Comparison of ENCODE assay signal across 10 cellular contexts in genomic region chr1:74811421-74812179, GRCh38.
DNase-seq lines count a peak whose midpoint lies in the region; ATAC-seq and TF ChIP-seq lines count a peak whose summit lies in the region.
"Had no signal": no experiment of that assay in that cellular context is flagged by ENCODE, and none has a peak within 500 bp of the region (broad histone marks: within the 10 kb centered on the region; RNA-seq: fewer than 3 reads in every experiment).

No MANE protein-coding gene starts in this region.

- TF ChIP-seq CTCF in PC-9 (conservative IDR thresholded peaks at IDR 0.05) (no peak), Caco-2 (IDR thresholded peaks at IDR 0.05; ENCODE audit: insufficient read depth in 1 of 2, low read depth in 1 of 2, low read length in 1 of 2, severe bottlenecking in 1 of 2, unreplicated experiment in 1 of 2) (no peak)

- H3K36me3 ChIP-seq in PC-9 (ENCODE audit: low read depth) (no peaks in the 10 kb centered on the region), Caco-2 (ENCODE audit: control insufficient read depth, insufficient read depth, low read length) (no peaks in the 10 kb centered on the region)

- no peak overlapping the region for H3K4me3 ChIP-seq in PC-9
- no peak overlapping the region for H3K4me3 ChIP-seq in Caco-2 (ENCODE audit: low read depth, low read length)

- H3K4me1 ChIP-seq in PC-9 (replicated peaks; ENCODE audit: insufficient read depth) (no peaks in the 10 kb centered on the region), Caco-2 (no peaks in the 10 kb centered on the region)

- H3K4me3 Mint-ChIP-seq in Caco-2 (ENCODE audit: unreplicated experiment) = no peak overlapping the region

- peak overlapping the region; percentile 12 for H2AFZ ChIP-seq in PC-9

- H3K4me1 Mint-ChIP-seq in Caco-2 (ENCODE audit: low read depth, unreplicated experiment) = no peaks in the 10 kb centered on the region

- no peaks in the 10 kb centered on the region for H3K9me2 ChIP-seq in PC-9 (ENCODE audit: insufficient read depth)

- peak; percentile 79 for ATAC-seq in GM18502 (IDR thresholded peaks at IDR 0.05; ENCODE audit: poor library complexity, unreplicated experiment)
- peak; percentile 40 for ATAC-seq in GM21423 (IDR thresholded peaks at IDR 0.05; ENCODE audit: unreplicated experiment)
- peak; percentile 73 for ATAC-seq in HG03378 (IDR thresholded peaks at IDR 0.05; ENCODE audit: unreplicated experiment)

- H3K9me3 ChIP-seq in PC-9 (ENCODE audit: insufficient read depth, low read depth) = no peaks in the 10 kb centered on the region
- H3K9me3 ChIP-seq in Caco-2 = no peaks in the 10 kb centered on the region

- no peaks in the 10 kb centered on the region for H3K79me2 ChIP-seq in PC-9 (ENCODE audit: low read depth)

- CTCF ChIA-PET in PC-9 (lab: Charles Lee) (no interaction called here), HEK293T (lab: Yijun Ruan, JAX) (no interaction called here), Caco-2 (lab: Charles Lee) (no interaction called here)

- no peak overlapping the region for H3K4me2 ChIP-seq in PC-9

- no peaks in the 10 kb centered on the region for H3K36me3 Mint-ChIP-seq in Caco-2 (ENCODE audit: insufficient read depth, unreplicated experiment)

- no peak overlapping the region for H3K27ac Mint-ChIP-seq in Caco-2 (ENCODE audit: unreplicated experiment)

- no peaks in the 10 kb centered on the region for H3K9me3 Mint-ChIP-seq in Caco-2 (ENCODE audit: unreplicated experiment)

- intact Hi-C loops in PC-9 (cut with micrococcal nuclease; ENCODE audit: unreplicated experiment) = no loop called here
- intact Hi-C loops in Caco-2 (cut with micrococcal nuclease; ENCODE audit: unreplicated experiment) = no loop called here

- no peaks in the 10 kb centered on the region for H4K20me1 ChIP-seq in PC-9 (ENCODE audit: insufficient read depth)

- DNase-seq in PC-9 = no peak
- DNase-seq in HEK293T (ENCODE audit: extremely low spot score) = no peak
- DNase-seq in hypothalamus (lab: John Stamatoyannopoulos, UW) = no peak
- DNase-seq in activated CD4-positive, CD25-positive, alpha-beta regulatory T cell (lab: John Stamatoyannopoulos, UW) = no peak
- no peak for DNase-seq in Caco-2
- DNase-seq: activated CD4-positive, alpha-beta T cell treated with anti-CD3 and anti-CD28 coated beads for 4 hours; kidney had no signal

- no peaks in the 10 kb centered on the region for H3F3A ChIP-seq in PC-9 (ENCODE audit: insufficient read depth, low read depth)

- H3K27ac ChIP-seq in PC-9 = no peak overlapping the region

- no peaks in the 10 kb centered on the region for H3K27me3 Mint-ChIP-seq in Caco-2 (ENCODE audit: insufficient read depth, unreplicated experiment)

- POLR2A ChIA-PET in PC-9 (lab: Charles Lee; ENCODE audit: unreplicated experiment) = no interaction called here
- POLR2A ChIA-PET in HEK293T (lab: Yijun Ruan, JAX) = no interaction called here
- POLR2A ChIA-PET in Caco-2 (lab: Charles Lee) = no interaction called here

- BruUV-seq in PC-9 (replicated peaks; lab: Mats Ljungman, UMichigan) (no TSS peak), Caco-2 (replicated peaks; lab: Mats Ljungman, UMichigan) (no TSS peak)

- no peaks in the 10 kb centered on the region for H3K27me3 ChIP-seq in PC-9 (ENCODE audit: insufficient read depth, low read depth)
- no peaks in the 10 kb centered on the region for H3K27me3 ChIP-seq in Caco-2 (replicated peaks; ENCODE audit: control insufficient read depth, insufficient read depth, low read length)

TF ChIP-seq in HEK293T, 16 proteins besides CTCF, POLR2A, EP300 and RAD21:
- TF ChIP-seq ZNF384 (IDR thresholded peaks at IDR 0.05) (no peak), L3MBTL2 (conservative IDR thresholded peaks at IDR 0.05) (no peak), FOXM1 (IDR thresholded peaks at IDR 0.05; ENCODE audit: borderline replicate concordance) (no peak), CTBP1 (IDR thresholded peaks at IDR 0.05; ENCODE audit: borderline replicate concordance) (no peak), TARDBP (IDR thresholded peaks at IDR 0.05) (no peak), SP1 (IDR thresholded peaks at IDR 0.05) (no peak), FOXK2 (IDR thresholded peaks at IDR 0.05) (no peak), ELF4 (IDR thresholded peaks at IDR 0.05) (no peak), FOXA1 (IDR thresholded peaks at IDR 0.05) (no peak), SUZ12 (IDR thresholded peaks at IDR 0.05) (no peak), ARNT (IDR thresholded peaks at IDR 0.05) (no peak), BHLHE40 (IDR thresholded peaks at IDR 0.05; ENCODE audit: borderline replicate concordance) (no peak), HDGF (IDR thresholded peaks at IDR 0.05; ENCODE audit: borderline replicate concordance) (no peak), NFRKB (IDR thresholded peaks at IDR 0.05) (no peak), LEF1 (IDR thresholded peaks at IDR 0.05; ENCODE audit: borderline replicate concordance) (no peak)
- TF ChIP-seq, protein P1, sequence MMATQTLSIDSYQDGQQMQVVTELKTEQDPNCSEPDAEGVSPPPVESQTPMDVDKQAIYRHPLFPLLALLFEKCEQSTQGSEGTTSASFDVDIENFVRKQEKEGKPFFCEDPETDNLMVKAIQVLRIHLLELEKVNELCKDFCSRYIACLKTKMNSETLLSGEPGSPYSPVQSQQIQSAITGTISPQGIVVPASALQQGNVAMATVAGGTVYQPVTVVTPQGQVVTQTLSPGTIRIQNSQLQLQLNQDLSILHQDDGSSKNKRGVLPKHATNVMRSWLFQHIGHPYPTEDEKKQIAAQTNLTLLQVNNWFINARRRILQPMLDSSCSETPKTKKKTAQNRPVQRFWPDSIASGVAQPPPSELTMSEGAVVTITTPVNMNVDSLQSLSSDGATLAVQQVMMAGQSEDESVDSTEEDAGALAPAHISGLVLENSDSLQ (IDR thresholded peaks at IDR 0.05) = no peak
